Comparison of ENCODE assay signal across 18 cellular contexts in the genomic region with DNA sequence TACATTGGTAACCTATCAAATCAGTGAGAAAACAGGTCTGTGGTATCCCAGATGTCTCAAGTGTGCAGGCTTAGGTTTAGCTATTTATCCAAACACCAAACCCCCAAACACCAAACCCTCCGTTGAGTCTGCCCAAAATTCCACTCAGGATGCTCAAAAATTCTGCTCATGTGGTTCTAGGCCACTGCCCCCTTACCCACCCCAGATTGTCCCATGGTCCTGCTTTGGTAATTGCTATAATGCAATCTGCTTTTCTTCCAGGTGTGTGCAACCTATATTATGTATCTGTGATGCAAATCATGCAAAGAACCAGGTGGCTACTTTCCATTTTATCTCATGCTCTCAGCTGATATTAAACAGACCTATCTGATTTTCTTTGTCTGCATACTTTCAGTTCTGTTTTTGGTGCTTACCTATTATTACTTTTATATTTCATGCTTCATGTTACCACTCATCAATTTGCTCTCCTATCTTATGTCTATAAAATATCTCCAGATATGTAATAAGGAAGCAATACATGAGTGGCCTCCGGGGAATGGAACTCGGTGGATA.
DNase-seq lines count a peak whose midpoint lies in the region; ATAC-seq lines count a peak whose summit lies in the region.
"Had no signal": no experiment of that assay in that cellular context is flagged by ENCODE, and none has a peak within 500 bp of the region (broad histone marks: within the 10 kb centered on the region; RNA-seq: fewer than 3 reads in every experiment).

No MANE protein-coding gene starts in this region.

- peaks cover 58% of the 10 kb centered on the region for H3K4me1 Mint-ChIP-seq in activated naive CD4-positive, alpha-beta T cell treated with anti-CD3 and anti-CD28 coated beads for 36 hours (ENCODE audit: low read depth)
- H3K4me1 Mint-ChIP-seq in IgD-negative memory B cell, result peaks cover 33 to 45% (median 44%) of the 10 kb centered on the region in 3 donors
- peaks cover 68% of the 10 kb centered on the region for H3K4me1 Mint-ChIP-seq in activated naive CD8-positive, alpha-beta T cell treated with anti-CD3 and anti-CD28 coated beads for 36 hours
- peaks cover 74% of the 10 kb centered on the region for H3K4me1 Mint-ChIP-seq in stimulated activated memory B cell treated with anti-CD40 and anti-IgM and Interleukin-4, amounts not matched to agents 10 μg/mL and 1 μg/mL and 100 μg/mL, for 72 hours
- H3K4me1 Mint-ChIP-seq in activated T-helper 17 cell treated with anti-CD3 and anti-CD28 coated beads, Interleukin-2, amount 50 U/mL, for 72 hours, result peaks cover 37% of the 10 kb centered on the region

- no peaks in the 10 kb centered on the region for H3K27me3 Mint-ChIP-seq in activated naive CD4-positive, alpha-beta T cell treated with anti-CD3 and anti-CD28 coated beads for 36 hours (ENCODE audit: low read depth)
- no peaks in the 10 kb centered on the region for H3K27me3 Mint-ChIP-seq in IgD-negative memory B cell
- no peaks in the 10 kb centered on the region for H3K27me3 Mint-ChIP-seq in activated naive CD8-positive, alpha-beta T cell treated with anti-CD3 and anti-CD28 coated beads for 36 hours
- H3K27me3 Mint-ChIP-seq in stimulated activated memory B cell treated with anti-CD40 and anti-IgM and Interleukin-4, amounts not matched to agents 10 μg/mL and 1 μg/mL and 100 μg/mL, for 72 hours, result no peaks in the 10 kb centered on the region
- no peaks in the 10 kb centered on the region for H3K27me3 Mint-ChIP-seq in activated T-helper 17 cell treated with anti-CD3 and anti-CD28 coated beads, Interleukin-2, amount 50 U/mL, for 72 hours
- H3K27me3 Mint-ChIP-seq: T-cell had no signal

- peak; percentile 73 for ATAC-seq in stimulated activated memory B cell treated with anti-CD40 and anti-IgM and Interleukin-4, amounts not matched to agents 10 μg/mL and 1 μg/mL and 100 μg/mL, for 72 hours
- no peak for ATAC-seq in HG02571 (IDR thresholded peaks at IDR 0.05; ENCODE audit: unreplicated experiment)
- ATAC-seq in activated T-helper 17 cell treated with anti-CD3 and anti-CD28 coated beads, Interleukin-2, amount 50 U/mL, for 72 hours (replicated peaks), result no peak
- ATAC-seq: T-cell, WTC11 had no signal

- no peak for DNase-seq in activated naive CD4-positive, alpha-beta T cell treated with anti-CD3 and anti-CD28 coated beads for 36 hours
- DNase-seq in activated naive CD4-positive, alpha-beta T cell treated with anti-CD3 and anti-CD28 coated beads, Interleukin-2, amount 50 U/mL, for 16 hours, result no peak
- no peak for DNase-seq in activated naive CD8-positive, alpha-beta T cell treated with anti-CD3 and anti-CD28 coated beads for 36 hours
- no peak for DNase-seq in UCSD-AML1 (lab: John Stamatoyannopoulos, UW; ENCODE audit: unreplicated experiment)
- DNase-seq: amygdala; C1 segment of cervical spinal cord; HCEC 1CT; NCI-H146; small intestine; stimulated activated CD4-positive, alpha-beta T cell treated with anti-CD3 and anti-CD28 coated beads, Interleukin-4, amount 100 ng/mL, for 1 hour; T-cell had no signal

- intact Hi-C loops in activated naive CD4-positive, alpha-beta T cell treated with anti-CD3 and anti-CD28 coated beads for 36 hours (cut with micrococcal nuclease), result no loop called here

- peaks cover 15% of the 10 kb centered on the region for H3K9me3 Mint-ChIP-seq in activated naive CD4-positive, alpha-beta T cell treated with anti-CD3 and anti-CD28 coated beads for 36 hours
- peaks cover 0 to 1% (median 0%) of the 10 kb centered on the region in 3 donors for H3K9me3 Mint-ChIP-seq in IgD-negative memory B cell
- peaks cover 22% of the 10 kb centered on the region for H3K9me3 Mint-ChIP-seq in activated naive CD8-positive, alpha-beta T cell treated with anti-CD3 and anti-CD28 coated beads for 36 hours
- H3K9me3 Mint-ChIP-seq in stimulated activated memory B cell treated with anti-CD40 and anti-IgM and Interleukin-4, amounts not matched to agents 10 μg/mL and 1 μg/mL and 100 μg/mL, for 72 hours, result peaks cover 3% of the 10 kb centered on the region
- H3K9me3 Mint-ChIP-seq in activated T-helper 17 cell treated with anti-CD3 and anti-CD28 coated beads, Interleukin-2, amount 50 U/mL, for 72 hours, result peaks cover 4% of the 10 kb centered on the region
- H3K9me3 Mint-ChIP-seq: T-cell had no signal

- CTCF ChIA-PET in activated naive CD4-positive, alpha-beta T cell treated with anti-CD3 and anti-CD28 coated beads for 36 hours (lab: Charles Lee), result no interaction called here

- H3K4me3 Mint-ChIP-seq in activated naive CD4-positive, alpha-beta T cell treated with anti-CD3 and anti-CD28 coated beads for 36 hours, result no peak overlapping the region
- peak overlapping the region in 3 of 4 donors; percentile 24 to 39 (median 25) for H3K4me3 Mint-ChIP-seq in IgD-negative memory B cell
- H3K4me3 Mint-ChIP-seq in activated naive CD8-positive, alpha-beta T cell treated with anti-CD3 and anti-CD28 coated beads for 36 hours, result peak overlapping the region; percentile 4
- peak overlapping the region; percentile 21 for H3K4me3 Mint-ChIP-seq in stimulated activated memory B cell treated with anti-CD40 and anti-IgM and Interleukin-4, amounts not matched to agents 10 μg/mL and 1 μg/mL and 100 μg/mL, for 72 hours
- no peak overlapping the region for H3K4me3 Mint-ChIP-seq in activated T-helper 17 cell treated with anti-CD3 and anti-CD28 coated beads, Interleukin-2, amount 50 U/mL, for 72 hours
- H3K4me3 Mint-ChIP-seq: mesothelial cell of epicardium, neural progenitor cell, T-cell, WTC11 had no signal

- H3K36me3 Mint-ChIP-seq in activated naive CD4-positive, alpha-beta T cell treated with anti-CD3 and anti-CD28 coated beads for 36 hours (ENCODE audit: low read depth), result peaks cover 6% of the 10 kb centered on the region
- H3K36me3 Mint-ChIP-seq in IgD-negative memory B cell, result peaks cover 3% of the 10 kb centered on the region
- peaks cover 31% of the 10 kb centered on the region for H3K36me3 Mint-ChIP-seq in activated naive CD8-positive, alpha-beta T cell treated with anti-CD3 and anti-CD28 coated beads for 36 hours
- peaks cover 4% of the 10 kb centered on the region for H3K36me3 Mint-ChIP-seq in stimulated activated memory B cell treated with anti-CD40 and anti-IgM and Interleukin-4, amounts not matched to agents 10 μg/mL and 1 μg/mL and 100 μg/mL, for 72 hours
- no peaks in the 10 kb centered on the region for H3K36me3 Mint-ChIP-seq in activated T-helper 17 cell treated with anti-CD3 and anti-CD28 coated beads, Interleukin-2, amount 50 U/mL, for 72 hours (ENCODE audit: low read depth)
- H3K36me3 Mint-ChIP-seq: mesothelial cell of epicardium, neural progenitor cell, T-cell had no signal

- peak overlapping the region; percentile 7 for H3K27ac Mint-ChIP-seq in activated naive CD4-positive, alpha-beta T cell treated with anti-CD3 and anti-CD28 coated beads for 36 hours
- peak overlapping the region; percentile 51 to 89 (median 82) for H3K27ac Mint-ChIP-seq in IgD-negative memory B cell
- H3K27ac Mint-ChIP-seq in activated naive CD8-positive, alpha-beta T cell treated with anti-CD3 and anti-CD28 coated beads for 36 hours, result peak overlapping the region; percentile 66
- peak overlapping the region; percentile 78 for H3K27ac Mint-ChIP-seq in stimulated activated memory B cell treated with anti-CD40 and anti-IgM and Interleukin-4, amounts not matched to agents 10 μg/mL and 1 μg/mL and 100 μg/mL, for 72 hours
- H3K27ac Mint-ChIP-seq in activated T-helper 17 cell treated with anti-CD3 and anti-CD28 coated beads, Interleukin-2, amount 50 U/mL, for 72 hours, result no peak overlapping the region
- H3K27ac Mint-ChIP-seq: mesothelial cell of epicardium, neural progenitor cell, T-cell, WTC11 had no signal

Comparison
In these comparisons a context has a peak if more than half of its experiments do, and no peak if none do; other contexts are left out.
1. H3K4me3 Mint-ChIP-seq: peak in IgD-negative memory B cell (3 of 4), activated naive CD8-positive, alpha-beta T cell treated with anti-CD3 and anti-CD28 coated beads for 36 hours (single experiment) and stimulated activated memory B cell treated with anti-CD40 and anti-IgM and Interleukin-4, amounts not matched to agents 10 μg/mL and 1 μg/mL and 100 μg/mL, for 72 hours (single experiment); none in activated naive CD4-positive, alpha-beta T cell treated with anti-CD3 and anti-CD28 coated beads for 36 hours (single experiment) and activated T-helper 17 cell treated with anti-CD3 and anti-CD28 coated beads, Interleukin-2, amount 50 U/mL, for 72 hours (single experiment).